19 cellular contexts compared by ENCODE assay signal in genomic region chr5:66877843-66878242, GRCh38.
DNase-seq lines count a peak whose midpoint lies in the region; ATAC-seq lines count a peak whose summit lies in the region.
"Had no signal": no experiment of that assay in that cellular context is flagged by ENCODE, and none has a peak within 500 bp of the region (broad histone marks: within the 10 kb centered on the region; RNA-seq: fewer than 3 reads in every experiment).

No MANE protein-coding gene starts in this region.

- H3K9me3 ChIP-seq in mesenchymal stem cell (ENCODE audit: control insufficient read depth, low read length): no peaks in the 10 kb centered on the region
- H3K9me3 ChIP-seq: ascending aorta, SJSA1 had no signal

- H3K9me3 Mint-ChIP-seq in activated CD4-positive, alpha-beta T cell treated with anti-CD3 and anti-CD28 coated beads, Interleukin-2, amount 10 ng/mL, durations not matched to agents 24 days and 14 days: no peaks in the 10 kb centered on the region
- no peaks in the 10 kb centered on the region for H3K9me3 Mint-ChIP-seq in effector memory CD8-positive, alpha-beta T cell
- H3K9me3 Mint-ChIP-seq: CD8-positive, alpha-beta T cell; dendritic cell treated with granulocyte-macrophage colony-stimulating factor and Interleukin-4, amounts not matched to agents 40 ng/mL and 50 ng/mL, for 4 days had no signal

- H2AFZ ChIP-seq in mesenchymal stem cell (ENCODE audit: low read depth, low read length): no peak overlapping the region
- H2AFZ ChIP-seq: parathyroid adenoma had no signal

- H2BK120ac ChIP-seq in mesenchymal stem cell (ENCODE audit: low read depth, low read length): no peak overlapping the region

- H3K9ac ChIP-seq in mesenchymal stem cell (ENCODE audit: low read length): no peak overlapping the region
- H3K9ac ChIP-seq: parathyroid adenoma had no signal

- H3K23ac ChIP-seq in mesenchymal stem cell (ENCODE audit: low read length in 2 of 2): no peak overlapping the region

- H3K79me1 ChIP-seq in mesenchymal stem cell (replicated peaks; ENCODE audit: low read length, poor library complexity, severe bottlenecking): no peaks in the 10 kb centered on the region

- H3K14ac ChIP-seq in mesenchymal stem cell (ENCODE audit: low read length in 2 of 2): no peak overlapping the region

- intact Hi-C loops in activated CD4-positive, alpha-beta T cell treated with anti-CD3 and anti-CD28 coated beads, Interleukin-2, amount 10 ng/mL, durations not matched to agents 24 days and 14 days (cut with micrococcal nuclease): no loop called here

- H3K18ac ChIP-seq in mesenchymal stem cell (ENCODE audit: low read depth in 1 of 2, low read length in 2 of 2): no peak overlapping the region

- no peaks in the 10 kb centered on the region for H3K36me3 ChIP-seq in mesenchymal stem cell (ENCODE audit: control insufficient read depth in 1 of 2, insufficient read depth in 2 of 2, low read depth in 1 of 2, low read length in 2 of 2)
- H3K36me3 ChIP-seq: ascending aorta, SJSA1 had no signal

- no peak overlapping the region for H3K4me3 Mint-ChIP-seq in activated CD4-positive, alpha-beta T cell treated with anti-CD3 and anti-CD28 coated beads, Interleukin-2, amount 10 ng/mL, durations not matched to agents 24 days and 14 days
- no peak overlapping the region for H3K4me3 Mint-ChIP-seq in effector memory CD8-positive, alpha-beta T cell
- H3K4me3 Mint-ChIP-seq: CD8-positive, alpha-beta T cell; dendritic cell treated with granulocyte-macrophage colony-stimulating factor and Interleukin-4, amounts not matched to agents 40 ng/mL and 50 ng/mL, for 4 days had no signal

- H2BK12ac ChIP-seq in mesenchymal stem cell (ENCODE audit: low read length in 2 of 2): no peak overlapping the region

- WGBS in mesenchymal stem cell: 100% methylated on average over 1 of the region's 3 CpGs

- H3K27me3 Mint-ChIP-seq in activated CD4-positive, alpha-beta T cell treated with anti-CD3 and anti-CD28 coated beads, Interleukin-2, amount 10 ng/mL, durations not matched to agents 24 days and 14 days: peaks cover 2% of the 10 kb centered on the region
- peaks cover 6 to 9% of the 10 kb centered on the region in 2 donors for H3K27me3 Mint-ChIP-seq in effector memory CD8-positive, alpha-beta T cell

- H3K4me2 ChIP-seq in mesenchymal stem cell (ENCODE audit: low read length, poor library complexity, severe bottlenecking): no peak overlapping the region
- H3K4me2 ChIP-seq: smooth muscle cell had no signal

- no peak overlapping the region for H2BK15ac ChIP-seq in mesenchymal stem cell (ENCODE audit: low read depth, poor library complexity, severe bottlenecking)

- H3K27me3 ChIP-seq in mesenchymal stem cell (ENCODE audit: control insufficient read depth in 1 of 2, insufficient read depth in 1 of 2, low read length in 2 of 2): no peaks in the 10 kb centered on the region
- H3K27me3 ChIP-seq: ascending aorta, SJSA1 had no signal

- no peak overlapping the region for H3K27ac ChIP-seq in mesenchymal stem cell (ENCODE audit: low read length, poor library complexity, severe bottlenecking)
- H3K27ac ChIP-seq: ascending aorta, parathyroid adenoma, SJSA1 had no signal

- peaks cover 6% of the 10 kb centered on the region for H3K36me3 Mint-ChIP-seq in activated CD4-positive, alpha-beta T cell treated with anti-CD3 and anti-CD28 coated beads, Interleukin-2, amount 10 ng/mL, durations not matched to agents 24 days and 14 days (ENCODE audit: low read depth)
- H3K36me3 Mint-ChIP-seq in effector memory CD8-positive, alpha-beta T cell (ENCODE audit: insufficient read depth): no peaks in the 10 kb centered on the region
- H3K36me3 Mint-ChIP-seq: CD8-positive, alpha-beta T cell had no signal

- H4K91ac ChIP-seq in mesenchymal stem cell (ENCODE audit: low read length): no peak overlapping the region

- H3K27ac Mint-ChIP-seq in activated CD4-positive, alpha-beta T cell treated with anti-CD3 and anti-CD28 coated beads, Interleukin-2, amount 10 ng/mL, durations not matched to agents 24 days and 14 days: no peak overlapping the region
- no peak overlapping the region for H3K27ac Mint-ChIP-seq in effector memory CD8-positive, alpha-beta T cell
- H3K27ac Mint-ChIP-seq: CD8-positive, alpha-beta T cell; dendritic cell treated with granulocyte-macrophage colony-stimulating factor and Interleukin-4, amounts not matched to agents 40 ng/mL and 50 ng/mL, for 4 days had no signal

- H3K4me1 Mint-ChIP-seq in activated CD4-positive, alpha-beta T cell treated with anti-CD3 and anti-CD28 coated beads, Interleukin-2, amount 10 ng/mL, durations not matched to agents 24 days and 14 days: peaks cover 13% of the 10 kb centered on the region
- no peaks in the 10 kb centered on the region for H3K4me1 Mint-ChIP-seq in effector memory CD8-positive, alpha-beta T cell (ENCODE audit: low read depth in 2 of 2)

- H3K4ac ChIP-seq in mesenchymal stem cell (ENCODE audit: low read depth in 1 of 2, low read length in 2 of 2): no peak overlapping the region

- H3K4me3 ChIP-seq in mesenchymal stem cell (ENCODE audit: insufficient read depth in 1 of 2, low read depth in 1 of 2, low read length in 2 of 2): no peak overlapping the region
- H3K4me3 ChIP-seq: ascending aorta, SJSA1, smooth muscle cell had no signal

- H2BK5ac ChIP-seq in mesenchymal stem cell (ENCODE audit: low read depth, low read length, poor library complexity, severe bottlenecking): no peak overlapping the region

- H3K4me1 ChIP-seq in mesenchymal stem cell (ENCODE audit: control insufficient read depth, insufficient read depth, low read depth, low read length): peaks cover 3% of the 10 kb centered on the region
- H3K4me1 ChIP-seq: SJSA1 had no signal

- H2AK5ac ChIP-seq in mesenchymal stem cell (ENCODE audit: low read length, severe bottlenecking): no peak overlapping the region

- peak; percentile 58 for DNase-seq in activated CD4-positive, alpha-beta T cell treated with anti-CD3 and anti-CD28 coated beads, Interleukin-2, amount 10 ng/mL, durations not matched to agents 24 days and 14 days
- DNase-seq in activated CD4-positive, alpha-beta T cell treated with anti-CD3 and anti-CD28 coated beads for 1 hour: no peak
- DNase-seq in HT1080 (ENCODE audit: low read depth) (peak; percentile 59), astrocyte of the hippocampus (ENCODE audit: low read depth, low spot score) (peak; percentile 63), mesenchymal stem cell (peak; percentile 37)
- DNase-seq in effector memory CD8-positive, alpha-beta T cell: no peak
- DNase-seq: activated effector memory CD4-positive, alpha-beta T cell treated with anti-CD3 and anti-CD28 coated beads, Interleukin-2, amount 50 U/mL, for 16 hours; CD8-positive, alpha-beta T cell; GDM1; hypothalamus; stimulated activated naive CD4-positive, alpha-beta T cell had no signal

- no peak for ATAC-seq in effector memory CD8-positive, alpha-beta T cell (replicated peaks)
- ATAC-seq in GM19035 (IDR thresholded peaks at IDR 0.05; ENCODE audit: unreplicated experiment) (no peak), GM21381 (IDR thresholded peaks at IDR 0.05; ENCODE audit: unreplicated experiment) (no peak)
- ATAC-seq: CD8-positive, alpha-beta T cell; left lobe of liver had no signal

- no peak overlapping the region for H4K8ac ChIP-seq in mesenchymal stem cell (ENCODE audit: low read length)

Comparison
In these comparisons a context has a peak if more than half of its experiments do, and no peak if none do; other contexts are left out.
1. DNase-seq: peak in activated CD4-positive, alpha-beta T cell treated with anti-CD3 and anti-CD28 coated beads, Interleukin-2, amount 10 ng/mL, durations not matched to agents 24 days and 14 days (single experiment), HT1080 (single experiment), astrocyte of the hippocampus (single experiment) and mesenchymal stem cell (single experiment); none in activated CD4-positive, alpha-beta T cell treated with anti-CD3 and anti-CD28 coated beads for 1 hour (single experiment) and effector memory CD8-positive, alpha-beta T cell (0 of 3).